1 cellular context compared by ENCODE assay signal in the genomic region with DNA sequence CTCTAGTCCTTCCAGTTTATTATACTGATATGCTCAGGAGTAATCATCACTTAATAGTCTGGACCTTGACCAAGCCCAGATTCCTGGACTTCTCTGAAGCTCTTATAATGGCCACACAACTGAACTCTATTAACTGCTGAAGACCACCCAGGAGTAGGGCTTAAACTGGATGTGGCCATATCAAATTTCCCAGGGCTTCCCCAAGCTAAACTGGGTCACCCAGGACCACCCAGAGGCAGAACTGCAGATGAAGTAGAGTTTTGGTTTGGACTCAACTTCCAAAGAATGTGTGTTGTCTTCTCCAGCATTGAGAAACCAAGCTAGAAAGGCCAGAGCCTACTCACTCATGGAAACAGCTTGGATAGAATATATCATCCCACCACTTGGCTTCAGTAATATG.
TF ChIP-seq lines count a peak whose summit lies in the region.

No MANE protein-coding gene starts in this region.

TF ChIP-seq in IMR-90, 13 proteins besides CTCF, POLR2A, EP300 and RAD21:
- TF ChIP-seq SMC3 (IDR thresholded peaks at IDR 0.05; ENCODE audit: low read depth, low read length) = no peak
- TF ChIP-seq, protein P1, sequence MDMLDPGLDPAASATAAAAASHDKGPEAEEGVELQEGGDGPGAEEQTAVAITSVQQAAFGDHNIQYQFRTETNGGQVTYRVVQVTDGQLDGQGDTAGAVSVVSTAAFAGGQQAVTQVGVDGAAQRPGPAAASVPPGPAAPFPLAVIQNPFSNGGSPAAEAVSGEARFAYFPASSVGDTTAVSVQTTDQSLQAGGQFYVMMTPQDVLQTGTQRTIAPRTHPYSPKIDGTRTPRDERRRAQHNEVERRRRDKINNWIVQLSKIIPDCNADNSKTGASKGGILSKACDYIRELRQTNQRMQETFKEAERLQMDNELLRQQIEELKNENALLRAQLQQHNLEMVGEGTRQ (IDR thresholded peaks at IDR 0.05; ENCODE audit: low read depth, low read length) = no peak
- TF ChIP-seq FOS (IDR thresholded peaks at IDR 0.05; ENCODE audit: low read depth, low read length) = no peak
- TF ChIP-seq MAFK (IDR thresholded peaks at IDR 0.05; ENCODE audit: low read depth, low read length) = no peak
- TF ChIP-seq NFE2L2 (IDR thresholded peaks at IDR 0.05; ENCODE audit: low read depth, low read length) = no peak
- TF ChIP-seq, protein P2, sequence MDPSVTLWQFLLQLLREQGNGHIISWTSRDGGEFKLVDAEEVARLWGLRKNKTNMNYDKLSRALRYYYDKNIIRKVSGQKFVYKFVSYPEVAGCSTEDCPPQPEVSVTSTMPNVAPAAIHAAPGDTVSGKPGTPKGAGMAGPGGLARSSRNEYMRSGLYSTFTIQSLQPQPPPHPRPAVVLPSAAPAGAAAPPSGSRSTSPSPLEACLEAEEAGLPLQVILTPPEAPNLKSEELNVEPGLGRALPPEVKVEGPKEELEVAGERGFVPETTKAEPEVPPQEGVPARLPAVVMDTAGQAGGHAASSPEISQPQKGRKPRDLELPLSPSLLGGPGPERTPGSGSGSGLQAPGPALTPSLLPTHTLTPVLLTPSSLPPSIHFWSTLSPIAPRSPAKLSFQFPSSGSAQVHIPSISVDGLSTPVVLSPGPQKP (IDR thresholded peaks at IDR 0.05; ENCODE audit: borderline replicate concordance, low read depth, low read length) = no peak
